In genomic region chr20:35883341-35883777, GRCh38 we compare ENCODE assay signal across 9 cellular contexts.
DNase-seq lines count a peak whose midpoint lies in the region; ATAC-seq and TF ChIP-seq lines count a peak whose summit lies in the region.
"Had no signal": no experiment of that assay in that cellular context is flagged by ENCODE, and none has a peak within 500 bp of the region (broad histone marks: within the 10 kb centered on the region; RNA-seq: fewer than 3 reads in every experiment).

No MANE protein-coding gene starts in this region.

- H3K36me3 ChIP-seq in Panc1 (ENCODE audit: control insufficient read depth, insufficient read depth, low read length), result no peaks in the 10 kb centered on the region
- H3K36me3 ChIP-seq in fibroblast of lung (ENCODE audit: control insufficient read depth, insufficient read depth, low read length), result peaks cover 4% of the 10 kb centered on the region
- H3K36me3 ChIP-seq in sigmoid colon, result peaks cover 0 to 6% (median under 1%) of the 10 kb centered on the region in 4 donors

- H3K4me3 ChIP-seq in AG10803 (ENCODE audit: low read length), result peak overlapping the region; percentile 31
- peak overlapping the region in 1 of 2 experiments; percentile 52; a peak in 2 of 4 replicates for H3K4me3 ChIP-seq in Panc1 (ENCODE audit: low read depth in 2 of 2, low read length in 2 of 2)
- H3K4me3 ChIP-seq in fibroblast of lung (replicated peaks in 1 of 4; ENCODE audit: control extremely low read depth in 1 of 4, insufficient read depth in 1 of 4, low read depth in 3 of 4, low read length in 4 of 4), result peak overlapping the region in 2 of 4 experiments; percentile 36 to 49
- peak overlapping the region in 1 of 4 donors; percentile 33 for H3K4me3 ChIP-seq in sigmoid colon

- intact Hi-C loops in Panc1 (cut with micrococcal nuclease; ENCODE audit: unreplicated experiment), result loop anchor here (5.0 kb wide), 1 partner anchor 141 kb away; the partner anchor contains the start of gene RBM39
- intact Hi-C loops in sigmoid colon (cut with DNase I), result loop anchor here (5.0 to 10.0 kb wide), 4 partner anchors 111 to 421 kb away; partner anchors contain the start of gene PHF20

- H3K4me1 ChIP-seq in Panc1 (ENCODE audit: control insufficient read depth, insufficient read depth, low read length), result peaks cover 10% of the 10 kb centered on the region
- peaks cover 16% of the 10 kb centered on the region for H3K4me1 ChIP-seq in fibroblast of lung (ENCODE audit: control insufficient read depth, extremely low read depth, insufficient read depth, low read length)
- H3K4me1 ChIP-seq in sigmoid colon, result peaks cover 0 to 27% (median 15%) of the 10 kb centered on the region in 4 donors

- no peak for TF ChIP-seq EP300 in sigmoid colon (IDR thresholded peaks at IDR 0.05)

- H3K9ac ChIP-seq in fibroblast of lung (ENCODE audit: insufficient read depth, low read length), result peak overlapping the region; percentile 5

- peak overlapping the region; percentile 1 for H3K4me2 ChIP-seq in fibroblast of lung (ENCODE audit: extremely low read depth, insufficient read depth, low read length)

- no peaks in the 10 kb centered on the region for H4K20me1 ChIP-seq in fibroblast of lung (ENCODE audit: control insufficient read depth, extremely low read depth, insufficient read depth, low read length)

- H3K27me3 ChIP-seq in Panc1 (ENCODE audit: control insufficient read depth, insufficient read depth, low read length), result no peaks in the 10 kb centered on the region
- no peaks in the 10 kb centered on the region for H3K27me3 ChIP-seq in fibroblast of lung (ENCODE audit: control insufficient read depth, insufficient read depth, low read length)
- H3K27me3 ChIP-seq in sigmoid colon, result no peaks in the 10 kb centered on the region

- BruUV-seq in Panc1 (replicated peaks; lab: Mats Ljungman, UMichigan), result no TSS peak

- 95 to 97% methylated on average over 6 of the region's 6 CpGs for WGBS in sigmoid colon, 2 donors

- in situ Hi-C loops in Panc1 (cut with HindIII; ENCODE audit: low pct_unique_long_range_greater_than_20kb, low sequenced_read_pairs), result no loop called here

- H3K27ac ChIP-seq in Panc1 (ENCODE audit: low read length) (peak overlapping the region; percentile 69), fibroblast of lung (ENCODE audit: insufficient read depth, low read length) (peak overlapping the region; percentile 93), sigmoid colon (peak overlapping the region; percentile 70 to 88 (median 78))

- H3K9me3 ChIP-seq in Panc1 (ENCODE audit: control insufficient read depth, insufficient read depth, low read depth, low read length) (no peaks in the 10 kb centered on the region), fibroblast of lung (ENCODE audit: control insufficient read depth, insufficient read depth, low read depth, low read length) (no peaks in the 10 kb centered on the region), sigmoid colon (no peaks in the 10 kb centered on the region)

- DNase-seq in AG10803 (ENCODE audit: low read depth) (no peak), Panc1 (ENCODE audit: low read depth, low spot score) (no peak), fibroblast of lung (ENCODE audit: low read depth in 2 of 2) (peak in 1 of 2 donors; percentile 34), sigmoid colon (no peak), NCI-H146 (lab: John Stamatoyannopoulos, UW) (no peak), cerebellar nuclear complex (lab: John Stamatoyannopoulos, UW) (no peak), NCI-H345 (lab: John Stamatoyannopoulos, UW) (no peak)
- no peak for DNase-seq in activated naive CD4-positive, alpha-beta T cell (lab: John Stamatoyannopoulos, UW)
- DNase-seq: activated T-cell treated with anti-CD3 and anti-CD28 coated beads, Interleukin-2, amount 50 U/mL, for 4 hours had no signal

- ATAC-seq in Panc1, result peak; percentile 18; the same call in 1 of the 2 replicates

- POLR2A ChIA-PET in Panc1 (lab: Charles Lee), result interaction anchor here (0.5 kb wide), 1 partner anchor 197 kb away, joined by 7 read pairs; no protein-coding TSS in a partner anchor

- CTCF ChIA-PET in Panc1 (lab: Charles Lee), result interaction anchor here (0.5 to 0.7 kb wide), 3 partner anchors 60 to 943 kb away, joined by 3 to 6 read pairs (median 3); no protein-coding TSS in a partner anchor

- TF ChIP-seq CTCF in AG10803 (conservative IDR thresholded peaks at IDR 0.05; ENCODE audit: low read length), result no peak
- no peak for TF ChIP-seq CTCF in Panc1 (IDR thresholded peaks at IDR 0.05)
- TF ChIP-seq CTCF in fibroblast of lung (conservative IDR thresholded peaks at IDR 0.05 in 1 of 2, IDR thresholded peaks at IDR 0.05 in 1 of 2; ENCODE audit: low read depth in 1 of 2, low read length in 2 of 2), result no peak
- TF ChIP-seq CTCF in sigmoid colon (IDR thresholded peaks at IDR 0.05), result no peak

- TF ChIP-seq POLR2A in sigmoid colon (IDR thresholded peaks at IDR 0.05), result no peak

- H2AFZ ChIP-seq in fibroblast of lung (ENCODE audit: low read length), result no peak overlapping the region

- peaks cover 11% of the 10 kb centered on the region for H3K79me2 ChIP-seq in fibroblast of lung (ENCODE audit: control insufficient read depth, insufficient read depth, low read length)
